ENCODE assay signal across 9 cellular contexts in genomic region chr12:124510301-124510970, GRCh38. TPM values are rescaled to one million over a fixed set of nuclear protein-coding genes. Genes with fewer than 3 reads are reported as not detected.
DNase-seq lines count a peak whose midpoint lies in the region; ATAC-seq, FAIRE-seq and TF ChIP-seq lines count a peak whose summit lies in the region.
"Had no signal": no experiment of that assay in that cellular context is flagged by ENCODE, and none has a peak within 500 bp of the region (broad histone marks: within the 10 kb centered on the region; RNA-seq: fewer than 3 reads in every experiment).

No MANE protein-coding gene starts in this region.

- H3K27ac Mint-ChIP-seq in Caco-2 (ENCODE audit: unreplicated experiment): peak overlapping the region; percentile 75
- H3K27ac Mint-ChIP-seq in neural progenitor cell: peak overlapping the region; percentile 78

- H2AFZ ChIP-seq in neural progenitor cell (replicated peaks): no peak overlapping the region

- CTCF ChIA-PET in Caco-2 (lab: Charles Lee): no interaction called here

- intact Hi-C loops in Caco-2 (cut with micrococcal nuclease; ENCODE audit: unreplicated experiment): no loop called here

- TF ChIP-seq CTCF in Caco-2 (IDR thresholded peaks at IDR 0.05; ENCODE audit: insufficient read depth in 1 of 2, low read depth in 1 of 2, low read length in 1 of 2, severe bottlenecking in 1 of 2, unreplicated experiment in 1 of 2) (no peak), bronchial epithelial cell (IDR thresholded peaks at IDR 0.05; ENCODE audit: insufficient read depth, low read length, severe bottlenecking) (peak; percentile 47), neural progenitor cell (IDR thresholded peaks at IDR 0.05) (peak; percentile 9)

- TF ChIP-seq RAD21 in Ishikawa (IDR thresholded peaks at IDR 0.05; ENCODE audit: low read depth): peak; percentile 54

- DNase-seq in Caco-2: no peak
- DNase-seq in bronchial epithelial cell (ENCODE audit: low read depth): no peak
- no peak for DNase-seq in neural progenitor cell (ENCODE audit: low spot score)
- no peak for DNase-seq in activated gamma-delta T cell (lab: John Stamatoyannopoulos, UW)
- DNase-seq in DMS153 treated with DMSO at 0.1 percent for 48 hours (lab: John Stamatoyannopoulos, UW; ENCODE audit: unreplicated experiment): no peak

- TF ChIP-seq EP300 in Ishikawa (IDR thresholded peaks at IDR 0.05; ENCODE audit: borderline replicate concordance): no peak

- H3K4me3 ChIP-seq in Caco-2 (ENCODE audit: low read depth, low read length) (no peak overlapping the region), bronchial epithelial cell (ENCODE audit: low read depth, low read length) (no peak overlapping the region), neural progenitor cell (no peak overlapping the region)

- H3K4me1 ChIP-seq in Caco-2 (peaks cover 15% of the 10 kb centered on the region), neural progenitor cell (peaks cover 60% of the 10 kb centered on the region)

- peaks cover 30% of the 10 kb centered on the region for H3K36me3 Mint-ChIP-seq in Caco-2 (ENCODE audit: insufficient read depth, unreplicated experiment)
- H3K36me3 Mint-ChIP-seq in neural progenitor cell: peaks cover 7% of the 10 kb centered on the region
- H3K36me3 Mint-ChIP-seq: activated naive CD4-positive, alpha-beta T cell treated with anti-CD3 and anti-CD28 coated beads, Interleukin-2, amount 50 U/mL, for 72 hours had no signal

- peaks cover 78% of the 10 kb centered on the region for H4K20me1 ChIP-seq in neural progenitor cell (ENCODE audit: low read depth)

- peaks cover under 1% of the 10 kb centered on the region; the same call in 1 of the 2 replicates for H3K36me3 ChIP-seq in Caco-2 (ENCODE audit: control insufficient read depth, insufficient read depth, low read length)
- H3K36me3 ChIP-seq in bronchial epithelial cell (ENCODE audit: control insufficient read depth, insufficient read depth, low read length): peaks cover 2% of the 10 kb centered on the region
- H3K36me3 ChIP-seq in neural progenitor cell: no peaks in the 10 kb centered on the region

- H3K27me3 ChIP-seq in Caco-2 (replicated peaks; ENCODE audit: control insufficient read depth, insufficient read depth, low read length) (no peaks in the 10 kb centered on the region), bronchial epithelial cell (ENCODE audit: control insufficient read depth, insufficient read depth, low read length) (no peaks in the 10 kb centered on the region), neural progenitor cell (no peaks in the 10 kb centered on the region)

- POLR2A ChIA-PET in Caco-2 (lab: Charles Lee): no interaction called here

- FAIRE-seq in bronchial epithelial cell (lab: Jason Lieb, UNC): no peak

- peaks cover 96% of the 10 kb centered on the region for H3K79me2 ChIP-seq in neural progenitor cell (ENCODE audit: low read depth)

- H3F3A ChIP-seq in neural progenitor cell (ENCODE audit: low read depth): peaks cover 47% of the 10 kb centered on the region

- H3K27me3 Mint-ChIP-seq in Caco-2 (ENCODE audit: insufficient read depth, unreplicated experiment): no peaks in the 10 kb centered on the region
- peaks cover 13% of the 10 kb centered on the region for H3K27me3 Mint-ChIP-seq in neural progenitor cell (ENCODE audit: insufficient read depth, low read depth)

- H3K27ac ChIP-seq in neural progenitor cell: peak overlapping the region; percentile 82

- H3K9me3 ChIP-seq in Caco-2: no peaks in the 10 kb centered on the region
- H3K9me3 ChIP-seq in neural progenitor cell (ENCODE audit: low read depth): no peaks in the 10 kb centered on the region

- H3K4me3 Mint-ChIP-seq in Caco-2 (ENCODE audit: unreplicated experiment) (no peak overlapping the region), neural progenitor cell (peak overlapping the region; percentile 44)

- no peak for ATAC-seq in HG02852 (IDR thresholded peaks at IDR 0.05; ENCODE audit: unreplicated experiment)
- ATAC-seq in HG02981 (IDR thresholded peaks at IDR 0.05; ENCODE audit: unreplicated experiment): no peak

- H3K4me1 Mint-ChIP-seq in Caco-2 (ENCODE audit: low read depth, unreplicated experiment) (peaks cover 15% of the 10 kb centered on the region), neural progenitor cell (peaks cover 79% of the 10 kb centered on the region)

- BruUV-seq in Caco-2 (replicated peaks; lab: Mats Ljungman, UMichigan): no TSS peak

- peak overlapping the region; percentile 35 for H3K4me2 ChIP-seq in neural progenitor cell

- H3K9me3 Mint-ChIP-seq in Caco-2 (ENCODE audit: unreplicated experiment): no peaks in the 10 kb centered on the region
- H3K9me3 Mint-ChIP-seq in neural progenitor cell: no peaks in the 10 kb centered on the region
- H3K9me3 Mint-ChIP-seq: activated naive CD4-positive, alpha-beta T cell treated with anti-CD3 and anti-CD28 coated beads, Interleukin-2, amount 50 U/mL, for 72 hours had no signal

- no peak overlapping the region for H3K9ac ChIP-seq in neural progenitor cell

TF ChIP-seq in Ishikawa, 13 proteins besides CTCF, POLR2A, EP300 and RAD21:
- no peak for TF ChIP-seq CREB1 (IDR thresholded peaks at IDR 0.05; ENCODE audit: low read depth)
- TF ChIP-seq USF1 (IDR thresholded peaks at IDR 0.05): no peak
- no peak for TF ChIP-seq CEBPB (IDR thresholded peaks at IDR 0.05)
- no peak for TF ChIP-seq YY1 (IDR thresholded peaks at IDR 0.05; ENCODE audit: low read depth)
- TF ChIP-seq TAF1 (IDR thresholded peaks at IDR 0.05; ENCODE audit: low read depth): no peak
- TF ChIP-seq REST (IDR thresholded peaks at IDR 0.05; ENCODE audit: low read depth): no peak
- no peak for TF ChIP-seq FOXM1 (IDR thresholded peaks at IDR 0.05; ENCODE audit: borderline replicate concordance, low read depth)
- TF ChIP-seq TCF12 (IDR thresholded peaks at IDR 0.05; ENCODE audit: low read depth): no peak
- no peak for TF ChIP-seq TEAD4 (IDR thresholded peaks at IDR 0.05)
- no peak for TF ChIP-seq ZBTB7A (IDR thresholded peaks at IDR 0.05; ENCODE audit: low read depth)
- no peak for TF ChIP-seq MAX (IDR thresholded peaks at IDR 0.05)
- no peak for TF ChIP-seq EGR1 (IDR thresholded peaks at IDR 0.05)
- no peak for TF ChIP-seq NFIC (IDR thresholded peaks at IDR 0.05)
TF ChIP-seq in Ishikawa: peak in this region for 0.

RNA-seq across cellular contexts. Expression of gene NCOR2, which starts 57.0 kb away (rescaled TPM):
- total RNA-seq in Caco-2 (2022): 243 and 250 TPM in 2 replicates
- total RNA-seq in bronchial epithelial cell: 20.1 and 20.3 TPM in 2 replicates
- 14.3 and 18.0 TPM in 2 replicates for total RNA-seq in neural progenitor cell (ENCODE audit: low replicate concordance)

Comparison
In these comparisons a context has a peak if more than half of its experiments do, and no peak if none do; other contexts are left out.
1. CTCF ChIP-seq: peak in bronchial epithelial cell (single experiment) and neural progenitor cell (single experiment); none in Caco-2 (0 of 2).
2. RNA of gene NCOR2, which starts 57.0 kb away (total RNA-seq): 243 to 250 TPM in Caco-2; 20.1 to 20.3 TPM in bronchial epithelial cell and 14.3 to 18.0 TPM in neural progenitor cell; every median in the first group is over 10 times any median in the second.